Comparison of ENCODE assay signal across 1 cellular context in the genomic region with DNA sequence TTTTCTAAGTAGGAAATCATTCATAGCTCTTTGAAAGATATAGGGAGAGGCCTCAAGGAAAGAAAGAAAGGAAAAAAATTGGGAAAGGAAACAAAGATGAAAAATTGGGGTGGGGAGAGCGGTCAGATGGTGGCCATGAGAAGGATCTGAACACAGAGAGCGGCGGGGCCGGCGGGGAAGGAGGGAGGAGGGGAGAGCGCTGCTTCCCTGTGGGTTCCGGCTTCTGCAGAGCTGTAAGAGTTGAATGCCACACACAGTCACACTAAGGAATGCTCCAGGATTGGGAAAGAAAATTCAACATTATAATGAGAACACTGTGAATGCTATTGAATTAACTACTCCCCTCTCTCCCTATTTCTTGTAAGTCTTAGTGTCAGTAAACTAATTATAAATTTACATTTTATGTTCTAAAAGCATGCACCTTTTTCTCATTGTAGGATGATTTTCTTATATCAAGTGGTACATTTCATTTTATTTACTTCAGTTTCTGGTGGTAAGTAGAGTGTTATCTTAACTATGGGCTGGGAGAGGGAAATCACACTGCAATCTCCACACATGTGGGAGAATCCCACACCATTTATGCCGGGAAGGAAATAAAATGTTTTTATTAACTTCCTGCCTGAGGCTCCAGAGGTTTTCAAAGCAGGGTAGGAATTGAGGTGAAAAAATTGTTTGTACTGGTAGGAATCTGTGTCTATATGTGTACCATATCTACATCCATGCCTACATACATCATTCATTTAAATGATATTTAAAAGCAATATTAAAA.
TF ChIP-seq lines count a peak whose summit lies in the region.

No MANE protein-coding gene starts in this region.

TF ChIP-seq in HepG2, 621 proteins besides CTCF, POLR2A, EP300 and RAD21 (continued from another document):
- TF ChIP-seq FOSL2 (CRISPR knock-in tag; IDR thresholded peaks at IDR 0.05) (peak; percentile 12; the same call in 1 of the 2 replicates), KDM6A (CRISPR knock-in tag; IDR thresholded peaks at IDR 0.05; ENCODE audit: low read depth) (no peak), ERF (CRISPR knock-in tag; IDR thresholded peaks at IDR 0.05) (no peak), ZNF644 (CRISPR knock-in tag; IDR thresholded peaks at IDR 0.05; ENCODE audit: low read depth) (no peak), SALL1 (CRISPR knock-in tag; IDR thresholded peaks at IDR 0.05) (peak; percentile 65), ZMAT5 (CRISPR knock-in tag; IDR thresholded peaks at IDR 0.05; ENCODE audit: borderline replicate concordance, low read depth) (no peak), HIVEP1 (CRISPR knock-in tag; IDR thresholded peaks at IDR 0.05) (no peak), EZH2 (conservative IDR thresholded peaks at IDR 0.05; ENCODE audit: low read depth, low read length) (no peak)
- TF ChIP-seq, protein P1, sequence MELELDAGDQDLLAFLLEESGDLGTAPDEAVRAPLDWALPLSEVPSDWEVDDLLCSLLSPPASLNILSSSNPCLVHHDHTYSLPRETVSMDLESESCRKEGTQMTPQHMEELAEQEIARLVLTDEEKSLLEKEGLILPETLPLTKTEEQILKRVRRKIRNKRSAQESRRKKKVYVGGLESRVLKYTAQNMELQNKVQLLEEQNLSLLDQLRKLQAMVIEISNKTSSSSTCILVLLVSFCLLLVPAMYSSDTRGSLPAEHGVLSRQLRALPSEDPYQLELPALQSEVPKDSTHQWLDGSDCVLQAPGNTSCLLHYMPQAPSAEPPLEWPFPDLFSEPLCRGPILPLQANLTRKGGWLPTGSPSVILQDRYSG (CRISPR knock-in tag; IDR thresholded peaks at IDR 0.05), result no peak
- TF ChIP-seq, protein P2, sequence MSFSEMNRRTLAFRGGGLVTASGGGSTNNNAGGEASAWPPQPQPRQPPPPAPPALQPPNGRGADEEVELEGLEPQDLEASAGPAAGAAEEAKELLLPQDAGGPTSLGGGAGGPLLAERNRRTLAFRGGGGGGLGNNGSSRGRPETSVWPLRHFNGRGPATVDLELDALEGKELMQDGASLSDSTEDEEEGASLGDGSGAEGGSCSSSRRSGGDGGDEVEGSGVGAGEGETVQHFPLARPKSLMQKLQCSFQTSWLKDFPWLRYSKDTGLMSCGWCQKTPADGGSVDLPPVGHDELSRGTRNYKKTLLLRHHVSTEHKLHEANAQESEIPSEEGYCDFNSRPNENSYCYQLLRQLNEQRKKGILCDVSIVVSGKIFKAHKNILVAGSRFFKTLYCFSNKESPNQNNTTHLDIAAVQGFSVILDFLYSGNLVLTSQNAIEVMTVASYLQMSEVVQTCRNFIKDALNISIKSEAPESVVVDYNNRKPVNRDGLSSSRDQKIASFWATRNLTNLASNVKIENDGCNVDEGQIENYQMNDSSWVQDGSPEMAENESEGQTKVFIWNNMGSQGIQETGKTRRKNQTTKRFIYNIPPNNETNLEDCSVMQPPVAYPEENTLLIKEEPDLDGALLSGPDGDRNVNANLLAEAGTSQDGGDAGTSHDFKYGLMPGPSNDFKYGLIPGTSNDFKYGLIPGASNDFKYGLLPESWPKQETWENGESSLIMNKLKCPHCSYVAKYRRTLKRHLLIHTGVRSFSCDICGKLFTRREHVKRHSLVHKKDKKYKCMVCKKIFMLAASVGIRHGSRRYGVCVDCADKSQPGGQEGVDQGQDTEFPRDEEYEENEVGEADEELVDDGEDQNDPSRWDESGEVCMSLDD (CRISPR knock-in tag; IDR thresholded peaks at IDR 0.05; ENCODE audit: borderline replicate concordance), result no peak
